In genomic region chr1:227685807-227686206, GRCh38 we compare ENCODE assay signal across 20 cellular contexts.
"Had no signal": no experiment of that assay in that cellular context is flagged by ENCODE, and none has a peak within 500 bp of the region (broad histone marks: within the 10 kb centered on the region; RNA-seq: fewer than 3 reads in every experiment).

No MANE protein-coding gene starts in this region.

- FAIRE-seq: HepG2 had no signal

- H3K27ac ChIP-seq: KMS-11, RWPE1 had no signal

- DNase-seq: IMR-90, Kasumi-1, MM.1S, NCI-H1092 treated with DMSO at 0.1 percent for 48 hours, NCI-H1436, NCI-H187, NCI-H2029, NCI-H2081 treated with DMSO at 0.1 percent for 48 hours, NCI-H2171, NCI-H226, NCI-H446, NCI-H510A, NCI-H524 treated with DMSO at 0.1 percent for 48 hours, NCI-H69, NCI-H774, PC-3, SHP77 had no signal
